In the genomic region with DNA sequence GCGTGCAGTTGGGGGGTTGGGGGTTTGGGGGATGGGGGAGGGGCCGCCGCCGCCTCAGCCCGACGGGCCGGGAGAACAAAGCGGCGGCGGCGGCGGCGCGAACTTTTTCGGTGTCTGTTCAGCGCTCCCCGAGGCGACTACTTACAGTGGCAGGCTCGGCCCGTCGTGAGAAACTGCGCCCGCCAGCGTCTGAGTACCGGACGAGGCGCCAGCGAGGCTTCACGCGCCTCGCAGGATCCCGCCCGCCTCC, we compare ENCODE assay signal across 8 cellular contexts.
A peak's percentile ranks its signal among the peaks of the same experiment; 100 is the strongest.
DNase-seq lines count a peak whose midpoint lies in the region; ATAC-seq and TF ChIP-seq lines count a peak whose summit lies in the region.

No MANE protein-coding gene starts in this region.

- H3K4me2 ChIP-seq in KMS-11: no peak overlapping the region

- TF ChIP-seq CTCF in GM06990 (IDR thresholded peaks at IDR 0.05; ENCODE audit: insufficient read depth, low read length, poor library complexity, severe bottlenecking): no peak
- TF ChIP-seq CTCF in KMS-11 (conservative IDR thresholded peaks at IDR 0.05; ENCODE audit: low read depth, low read length): no peak

- H3K4me3 ChIP-seq in GM06990 (replicated peaks; ENCODE audit: low read depth, low read length) (peak overlapping the region; percentile 67), KMS-11 (IDR thresholded peaks at IDR 0.05; ENCODE audit: insufficient read depth, low read depth, low read length) (no peak overlapping the region), adipocyte (ENCODE audit: low read length) (peak overlapping the region; percentile 97), iPS-20b (ENCODE audit: low read length) (peak overlapping the region; percentile 42; the same call in 1 of the 2 replicates)

- H3K36me3 ChIP-seq in GM06990 (ENCODE audit: control insufficient read depth, insufficient read depth, low read length) (no peaks in the 10 kb centered on the region), KMS-11 (ENCODE audit: insufficient read depth) (peaks cover 39% of the 10 kb centered on the region; the same call in 1 of the 2 replicates), adipocyte (ENCODE audit: control insufficient read depth, insufficient read depth, low read length, severe bottlenecking) (no peaks in the 10 kb centered on the region), iPS-20b (ENCODE audit: insufficient read depth, low read depth, low read length) (peaks cover 4% of the 10 kb centered on the region; the same call in 1 of the 2 replicates)

- H3K4me1 ChIP-seq in KMS-11 (ENCODE audit: low read depth, poor library complexity, severe bottlenecking): peaks cover 33% of the 10 kb centered on the region
- H3K4me1 ChIP-seq in adipocyte (ENCODE audit: control insufficient read depth, insufficient read depth, low read length): peaks cover 35% of the 10 kb centered on the region
- H3K4me1 ChIP-seq in iPS-20b (ENCODE audit: insufficient read depth, low read length): peaks cover 14% of the 10 kb centered on the region

- peak overlapping the region; percentile 98 for H3K9ac ChIP-seq in KMS-11
- H3K9ac ChIP-seq in adipocyte (ENCODE audit: low read length): peak overlapping the region; percentile 95
- no peak overlapping the region; the same call in 1 of the 2 replicates for H3K9ac ChIP-seq in iPS-20b (ENCODE audit: low read depth, low read length)

- no peak for DNase-seq in GM06990 (ENCODE audit: extremely low read depth, insufficient read length)
- no peak for DNase-seq in adipocyte (ENCODE audit: low read depth)
- DNase-seq in stimulated activated CD8-positive, alpha-beta memory T cell treated with anti-CD3 and anti-CD28 coated beads, Interleukin-4, amount 100 ng/mL, for 4 hours (ENCODE audit: low read depth in 2 of 2, low spot score in 1 of 2): peak; percentile 24 to 55
- DNase-seq in NCI-H69 (lab: John Stamatoyannopoulos, UW): no peak
- DNase-seq in 8988T: no peak

- no peaks in the 10 kb centered on the region for H3K9me3 ChIP-seq in adipocyte (ENCODE audit: control insufficient read depth, low read length)
- H3K9me3 ChIP-seq in iPS-20b (ENCODE audit: insufficient read depth, low read depth, low read length): no peaks in the 10 kb centered on the region

- H3K27ac ChIP-seq in KMS-11: peak overlapping the region; percentile 96
- H3K27ac ChIP-seq in iPS-20b (ENCODE audit: low read length): no peak overlapping the region

- H3K27me3 ChIP-seq in GM06990 (replicated peaks; ENCODE audit: control insufficient read depth, insufficient read depth, low read length) (no peaks in the 10 kb centered on the region; the same call in 1 of the 2 replicates), KMS-11 (ENCODE audit: insufficient read depth, low read depth) (no peaks in the 10 kb centered on the region), adipocyte (replicated peaks; ENCODE audit: control insufficient read depth, insufficient read depth, low read length) (no peaks in the 10 kb centered on the region), iPS-20b (ENCODE audit: insufficient read depth, low read length) (peaks cover 25% of the 10 kb centered on the region)

- H4K20me1 ChIP-seq in KMS-11 (ENCODE audit: insufficient read depth): no peaks in the 10 kb centered on the region

- peaks cover 86% of the 10 kb centered on the region for H3K79me2 ChIP-seq in KMS-11 (ENCODE audit: insufficient read depth, low read depth)

- ATAC-seq in GM18909 (IDR thresholded peaks at IDR 0.05; ENCODE audit: poor library complexity, unreplicated experiment): no peak

- no peak overlapping the region for H2AFZ ChIP-seq in KMS-11 (ENCODE audit: low read depth)

Comparison
In these comparisons a context has a peak if more than half of its experiments do, and no peak if none do; other contexts are left out.
1. DNase-seq: peak in stimulated activated CD8-positive, alpha-beta memory T cell treated with anti-CD3 and anti-CD28 coated beads, Interleukin-4, amount 100 ng/mL, for 4 hours (2 of 2); none in GM06990 (single experiment), adipocyte (single experiment), NCI-H69 (single experiment) and 8988T (single experiment).